30 cellular contexts compared by ENCODE assay signal in genomic region chr17:31518478-31518877, GRCh38.
"Had no signal": no experiment of that assay in that cellular context is flagged by ENCODE, and none has a peak within 500 bp of the region (broad histone marks: within the 10 kb centered on the region; RNA-seq: fewer than 3 reads in every experiment).

No MANE protein-coding gene starts in this region.

- H3K27me3 Mint-ChIP-seq: naive B cell; naive thymus-derived CD8-positive, alpha-beta T cell; natural killer cell treated with Interleukin-12 subunit alpha and Interleukin-12 subunit beta and Interleukin-15 and Interleukin-18, amount 100 ng/mL, for 72 hours; stimulated activated memory B cell treated with anti-CD40 and anti-IgM and Interleukin-4, amounts not matched to agents 10 μg/mL and 1 μg/mL and 100 μg/mL, for 72 hours; stimulated activated naive CD8-positive, alpha-beta T cell treated with anti-CD3 and anti-CD28 coated beads, Interleukin-15, amount 100 ng/mL, for 72 hours; type B pancreatic cell had no signal

- DNase-seq: naive B cell; naive thymus-derived CD8-positive, alpha-beta T cell; nephron progenitor cell; nucleus accumbens; pancreas; retina; stimulated activated CD4-positive, alpha-beta T cell treated with anti-CD3 and anti-CD28 coated beads, Interleukin-1b, Interleukin-23, amount 100 ng/mL, for 48 hours; stimulated activated CD4-positive, alpha-beta T cell treated with anti-CD3 and anti-CD28 coated beads, Interleukin-4, amount 100 ng/mL, for 1 hour; stimulated activated CD4-positive, alpha-beta T cell treated with anti-CD3 and anti-CD28 coated beads, Interleukin-4, amount 100 ng/mL, for 4 hours; stimulated activated CD8-positive, alpha-beta memory T cell treated with anti-CD3 and anti-CD28 coated beads, Interleukin-4, amount 100 ng/mL, for 48 hours; stimulated activated naive CD4-positive, alpha-beta T cell; stimulated activated naive CD8-positive, alpha-beta T cell treated with anti-CD3 and anti-CD28 coated beads, Interleukin-15, amount 100 ng/mL, for 72 hours; stimulated activated naive CD8-positive, alpha-beta T cell treated with anti-CD3 and anti-CD28 coated beads, Interleukin-15, Interleukin-2, amounts not matched to agents 100 U/mL and 50 U/mL, for 24 hours; substantia nigra; testis; tibial artery; transverse colon; upper lobe of right lung; uterus had no signal

- H3K9me3 Mint-ChIP-seq: naive thymus-derived CD8-positive, alpha-beta T cell; natural killer cell treated with Interleukin-12 subunit alpha and Interleukin-12 subunit beta and Interleukin-15 and Interleukin-18, amount 100 ng/mL, for 72 hours; nephron progenitor cell; neural crest cell; stimulated activated memory B cell treated with anti-CD40 and anti-IgM and Interleukin-4, amounts not matched to agents 10 μg/mL and 1 μg/mL and 100 μg/mL, for 72 hours; stimulated activated naive CD8-positive, alpha-beta T cell treated with anti-CD3 and anti-CD28 coated beads, Interleukin-15, amount 100 ng/mL, for 72 hours; type B pancreatic cell had no signal

- H3K4me1 ChIP-seq: pancreas, prostate gland, right atrium auricular region, suprapubic skin, tibial artery, transverse colon, upper lobe of right lung, uterus had no signal

- H3K4me1 Mint-ChIP-seq: neural crest cell had no signal

- H3K36me3 ChIP-seq: prostate gland, right atrium auricular region, upper lobe of right lung, uterus had no signal

- ATAC-seq: naive thymus-derived CD8-positive, alpha-beta T cell; natural killer cell treated with Interleukin-12 subunit alpha and Interleukin-12 subunit beta and Interleukin-15 and Interleukin-18, amount 100 ng/mL, for 72 hours; pancreas; sciatic nerve; stimulated activated memory B cell treated with anti-CD40 and anti-IgM and Interleukin-4, amounts not matched to agents 10 μg/mL and 1 μg/mL and 100 μg/mL, for 72 hours; stimulated activated naive CD8-positive, alpha-beta T cell treated with anti-CD3 and anti-CD28 coated beads, Interleukin-15, amount 100 ng/mL, for 72 hours; stimulated activated naive CD8-positive, alpha-beta T cell treated with anti-CD3 and anti-CD28 coated beads, Interleukin-15, Interleukin-2, amounts not matched to agents 100 U/mL and 50 U/mL, for 24 hours; upper lobe of right lung had no signal

- H3K9me3 ChIP-seq: neutrophil, pancreas, prostate gland, right atrium auricular region, suprapubic skin, testis, tibial artery, transverse colon, upper lobe of right lung, uterus had no signal

- H3K27me3 ChIP-seq: neutrophil, pancreas, right atrium auricular region, suprapubic skin, testis, transverse colon, upper lobe of right lung, uterus had no signal

- H3K4me3 Mint-ChIP-seq: naive B cell; naive thymus-derived CD8-positive, alpha-beta T cell; natural killer cell treated with Interleukin-12 subunit alpha and Interleukin-12 subunit beta and Interleukin-15 and Interleukin-18, amount 100 ng/mL, for 72 hours; nephron progenitor cell; neural crest cell; stimulated activated memory B cell treated with anti-CD40 and anti-IgM and Interleukin-4, amounts not matched to agents 10 μg/mL and 1 μg/mL and 100 μg/mL, for 72 hours; stimulated activated naive CD8-positive, alpha-beta T cell treated with anti-CD3 and anti-CD28 coated beads, Interleukin-15, amount 100 ng/mL, for 72 hours; type B pancreatic cell had no signal

- H3K4me3 ChIP-seq: pancreas, prostate gland, right atrium auricular region, skin epidermis, smooth muscle cell, suprapubic skin, testis, tibial artery, transverse colon, upper lobe of right lung, uterus had no signal

- H3K27ac Mint-ChIP-seq: natural killer cell treated with Interleukin-12 subunit alpha and Interleukin-12 subunit beta and Interleukin-15 and Interleukin-18, amount 100 ng/mL, for 72 hours; nephron progenitor cell; stimulated activated memory B cell treated with anti-CD40 and anti-IgM and Interleukin-4, amounts not matched to agents 10 μg/mL and 1 μg/mL and 100 μg/mL, for 72 hours; type B pancreatic cell had no signal

- H3K27ac ChIP-seq: neutrophil, pancreas, prostate gland, right atrium auricular region, skin epidermis, suprapubic skin, testis, tibial artery, transverse colon, upper lobe of right lung, uterus had no signal

- FAIRE-seq: pancreas had no signal

- H3K36me3 Mint-ChIP-seq: natural killer cell treated with Interleukin-12 subunit alpha and Interleukin-12 subunit beta and Interleukin-15 and Interleukin-18, amount 100 ng/mL, for 72 hours had no signal
